Comparison of ENCODE assay signal across 10 cellular contexts in genomic region chrX:132614297-132614696, GRCh38.
A peak's percentile ranks its signal among the peaks of the same experiment; 100 is the strongest.
DNase-seq lines count a peak whose midpoint lies in the region; ATAC-seq, FAIRE-seq and TF ChIP-seq lines count a peak whose summit lies in the region.
"Had no signal": no experiment of that assay in that cellular context is flagged by ENCODE, and none has a peak within 500 bp of the region (broad histone marks: within the 10 kb centered on the region; RNA-seq: fewer than 3 reads in every experiment).

No MANE protein-coding gene starts in this region.

- no peak overlapping the region for H3K27ac ChIP-seq in KMS-11
- H3K27ac ChIP-seq in GM12878 (ENCODE audit: control insufficient read depth, insufficient read depth): no peak overlapping the region
- H3K27ac ChIP-seq in neural progenitor cell: no peak overlapping the region
- H3K27ac ChIP-seq in right atrium auricular region: no peak overlapping the region
- H3K27ac ChIP-seq in heart right ventricle: no peak overlapping the region
- H3K27ac ChIP-seq: skin epidermis, stomach had no signal

- 19% methylated on average over 6 of the region's 6 CpGs for WGBS in GM12878 (ENCODE audit: insufficient coverage, insufficient replicate concordance, low lambda C conversion rate, missing lambda C conversion rate)
- 86 to 87% methylated on average over 6 of the region's 6 CpGs for WGBS in heart right ventricle, 2 donors

- H3K4me1 ChIP-seq in KMS-11 (ENCODE audit: low read depth, poor library complexity, severe bottlenecking) (no peaks in the 10 kb centered on the region), GM12878 (ENCODE audit: control insufficient read depth, insufficient read depth, low read length) (no peaks in the 10 kb centered on the region), neural progenitor cell (no peaks in the 10 kb centered on the region), right atrium auricular region (no peaks in the 10 kb centered on the region), heart right ventricle (no peaks in the 10 kb centered on the region)
- H3K4me1 ChIP-seq: stomach had no signal

- no peaks in the 10 kb centered on the region for H3K36me3 Mint-ChIP-seq in neural progenitor cell

- CTCF ChIA-PET in GM12878 (lab: Yijun Ruan, JAX): interaction anchor here (0.8 to 4.8 kb wide), 33 partner anchors 9 to 1052 kb away, joined by 3 to 73 read pairs (median 4); partner anchors contain the start of gene RAP2C

- H3K36me3 ChIP-seq in KMS-11 (ENCODE audit: insufficient read depth): no peaks in the 10 kb centered on the region
- no peaks in the 10 kb centered on the region for H3K36me3 ChIP-seq in GM12878 (ENCODE audit: control insufficient read depth in 2 of 2, insufficient read depth in 2 of 2, low read length in 1 of 2)
- H3K36me3 ChIP-seq in neural progenitor cell: no peaks in the 10 kb centered on the region
- H3K36me3 ChIP-seq in right atrium auricular region: no peaks in the 10 kb centered on the region
- no peaks in the 10 kb centered on the region for H3K36me3 ChIP-seq in heart right ventricle
- H3K36me3 ChIP-seq: stomach had no signal

- ATAC-seq in GM12878: 0 out of 3 replicates have a peak, but pooled peaks have one; percentile 14
- no peak for ATAC-seq in heart right ventricle

- H3K4me2 ChIP-seq in KMS-11 (no peak overlapping the region), GM12878 (ENCODE audit: control insufficient read depth, insufficient read depth) (no peak overlapping the region), neural progenitor cell (no peak overlapping the region)

- peak; percentile 47 for TF ChIP-seq RAD21 in GM12878 (IDR thresholded peaks at IDR 0.05; ENCODE audit: insufficient read depth, low read depth, low read length)

- no peaks in the 10 kb centered on the region for H3F3A ChIP-seq in neural progenitor cell (ENCODE audit: low read depth)

- no peaks in the 10 kb centered on the region for H3K9me3 Mint-ChIP-seq in neural progenitor cell

- BruUV-seq in GM12878 (replicated peaks; lab: Mats Ljungman, UMichigan): no TSS peak

- H3K79me2 ChIP-seq in KMS-11 (ENCODE audit: insufficient read depth, low read depth) (no peaks in the 10 kb centered on the region), GM12878 (ENCODE audit: control insufficient read depth, insufficient read depth, low read length) (no peaks in the 10 kb centered on the region), neural progenitor cell (ENCODE audit: low read depth) (no peaks in the 10 kb centered on the region)

- no peak overlapping the region for H3K4me3 Mint-ChIP-seq in neural progenitor cell

- H3K27me3 Mint-ChIP-seq in neural progenitor cell (ENCODE audit: insufficient read depth, low read depth): no peaks in the 10 kb centered on the region

- in situ Hi-C loops in GM12878 (cut with MboI): no loop called here

- H3K4me3 ChIP-seq in KMS-11 (IDR thresholded peaks at IDR 0.05; ENCODE audit: insufficient read depth, low read depth, low read length) (no peak overlapping the region), GM12878 (no peak overlapping the region), neural progenitor cell (no peak overlapping the region), right atrium auricular region (no peak overlapping the region), heart right ventricle (no peak overlapping the region)
- H3K4me3 ChIP-seq: skin epidermis, stomach had no signal

- H4K20me1 ChIP-seq in KMS-11 (ENCODE audit: insufficient read depth) (no peaks in the 10 kb centered on the region), GM12878 (ENCODE audit: control insufficient read depth, insufficient read depth) (no peaks in the 10 kb centered on the region), neural progenitor cell (ENCODE audit: low read depth) (no peaks in the 10 kb centered on the region)

- H3K9ac ChIP-seq in KMS-11: no peak overlapping the region
- H3K9ac ChIP-seq in GM12878 (ENCODE audit: control insufficient read depth, insufficient read depth, low read length): no peak overlapping the region
- H3K9ac ChIP-seq in neural progenitor cell: no peak overlapping the region

- intact Hi-C loops in GM12878 (cut with micrococcal nuclease; ENCODE audit: unreplicated experiment): loop anchor here (2.0 to 5.0 kb wide), 4 partner anchors 122 to 782 kb away; no protein-coding TSS in a partner anchor
- intact Hi-C loops in heart right ventricle (cut with DNase I): loop anchor here in 6 of 10 donors (5.0 to 10.0 kb wide), 6 partner anchors 322 to 769 kb away; no protein-coding TSS in a partner anchor

- H3K27me3 ChIP-seq in KMS-11 (ENCODE audit: insufficient read depth, low read depth) (no peaks in the 10 kb centered on the region), GM12878 (replicated peaks in 1 of 2; ENCODE audit: control insufficient read depth in 2 of 2, insufficient read depth in 2 of 2, low read length in 1 of 2) (no peaks in the 10 kb centered on the region), neural progenitor cell (no peaks in the 10 kb centered on the region), right atrium auricular region (no peaks in the 10 kb centered on the region), heart right ventricle (peaks cover 0 to 50% (median 0%) of the 10 kb centered on the region in 7 donors)

- H2AFZ ChIP-seq in KMS-11 (ENCODE audit: low read depth): no peak overlapping the region
- H2AFZ ChIP-seq in GM12878 (ENCODE audit: control insufficient read depth, low read depth, low read length): no peak overlapping the region
- H2AFZ ChIP-seq in neural progenitor cell (replicated peaks): no peak overlapping the region

- SMC1A ChIA-PET in GM12878 (lab: Charles Lee; ENCODE audit: uncharacterized antibody, unreplicated experiment): interaction anchor here (0.8 to 5.0 kb wide), 11 partner anchors 8 to 773 kb away, joined by 3 to 40 read pairs (median 5); partner anchors contain the start of gene RAP2C

- FAIRE-seq in GM12878 (lab: Jason Lieb, UNC): no peak

- no peaks in the 10 kb centered on the region for H3K4me1 Mint-ChIP-seq in neural progenitor cell

- POLR2A ChIA-PET in GM12878 (lab: Charles Lee): no interaction called here

- DNase-seq in NCI-H1436 (lab: John Stamatoyannopoulos, UW): peak; percentile 36
- no peak for DNase-seq in NCI-H1436 treated with DMSO at 0.1 percent for 48 hours (lab: John Stamatoyannopoulos, UW)
- no peak for DNase-seq in GM12878 (ENCODE audit: low read depth, low spot score)
- peak; percentile 23 for DNase-seq in neural progenitor cell (ENCODE audit: low spot score)
- no peak for DNase-seq in right atrium auricular region (ENCODE audit: low spot score)
- no peak for DNase-seq in heart right ventricle
- no peak for DNase-seq in amniotic stem cell (lab: John Stamatoyannopoulos, UW)
- DNase-seq: stomach had no signal

- no peak for TF ChIP-seq EP300 in GM12878 (IDR thresholded peaks at IDR 0.05; ENCODE audit: borderline replicate concordance in 1 of 2, control insufficient read depth in 1 of 2, low read depth in 2 of 2, low read length in 2 of 2)

- TF ChIP-seq POLR2A in GM12878 (IDR thresholded peaks at IDR 0.05; ENCODE audit: low read depth, low read length): no peak

- RAD21 ChIA-PET in GM12878 (lab: Charles Lee; ENCODE audit: unreplicated experiment): interaction anchor here (0.7 to 2.7 kb wide), 8 partner anchors 321 to 773 kb away, joined by 3 to 23 read pairs (median 4); partner anchors contain the start of gene RAP2C

- H3K27ac Mint-ChIP-seq in neural progenitor cell: no peak overlapping the region

- H3K9me3 ChIP-seq in GM12878 (replicated peaks; ENCODE audit: control insufficient read depth, insufficient read depth, low read length) (no peaks in the 10 kb centered on the region), neural progenitor cell (ENCODE audit: low read depth) (no peaks in the 10 kb centered on the region), right atrium auricular region (no peaks in the 10 kb centered on the region), heart right ventricle (no peaks in the 10 kb centered on the region)
- H3K9me3 ChIP-seq: stomach had no signal

- peak; percentile 39 for TF ChIP-seq CTCF in KMS-11 (conservative IDR thresholded peaks at IDR 0.05; ENCODE audit: low read depth, low read length)
- TF ChIP-seq CTCF in GM12878 (IDR thresholded peaks at IDR 0.05 in 2 of 3, conservative IDR thresholded peaks at IDR 0.05 in 1 of 3; ENCODE audit: control insufficient read depth in 2 of 3, extremely low read depth in 1 of 3, insufficient read depth in 1 of 3, low read depth in 3 of 3, low read length in 3 of 3): peak; percentile 26 to 43 (median 30); a peak in 4 of 6 replicates
- peak; percentile 50 for TF ChIP-seq CTCF in neural progenitor cell (IDR thresholded peaks at IDR 0.05)
- no peak for TF ChIP-seq CTCF in right atrium auricular region (IDR thresholded peaks at IDR 0.05)
- TF ChIP-seq CTCF in heart right ventricle (IDR thresholded peaks at IDR 0.05): peak in 1 of 9 donors; percentile 15

TF ChIP-seq in GM12878, 131 proteins besides CTCF, POLR2A, EP300 and RAD21:
- TF ChIP-seq BACH1 (IDR thresholded peaks at IDR 0.05; ENCODE audit: borderline replicate concordance): no peak
- TF ChIP-seq EZH2 (IDR thresholded peaks at IDR 0.05; ENCODE audit: borderline replicate concordance, control insufficient read depth, low read depth, low read length): no peak
- TF ChIP-seq CBX5 (IDR thresholded peaks at IDR 0.05; ENCODE audit: low read depth): no peak
- TF ChIP-seq ZNF384 (IDR thresholded peaks at IDR 0.05; ENCODE audit: borderline replicate concordance, low read depth, low read length): no peak
- TF ChIP-seq ZNF24 (IDR thresholded peaks at IDR 0.05): no peak
- no peak for TF ChIP-seq ZZZ3 (IDR thresholded peaks at IDR 0.05; ENCODE audit: control insufficient read depth, insufficient read length, low read depth)
- no peak for TF ChIP-seq KAT2A (conservative IDR thresholded peaks at IDR 0.05; ENCODE audit: control insufficient read depth, low read depth, low read length)
- TF ChIP-seq ZNF217 (IDR thresholded peaks at IDR 0.05): no peak
- no peak for TF ChIP-seq RB1 (IDR thresholded peaks at IDR 0.05; ENCODE audit: borderline replicate concordance)

Comparison
In these comparisons a context has a peak if more than half of its experiments do, and no peak if none do; other contexts are left out.
1. DNase-seq: peak in NCI-H1436 (single experiment) and neural progenitor cell (single experiment); none in NCI-H1436 treated with DMSO at 0.1 percent for 48 hours (single experiment), GM12878 (single experiment), right atrium auricular region (single experiment), heart right ventricle (0 of 2) and amniotic stem cell (single experiment).
2. CTCF ChIP-seq: peak in KMS-11 (single experiment), GM12878 (3 of 3) and neural progenitor cell (single experiment); none in right atrium auricular region (0 of 2).